ENCODE assay signal across 13 cellular contexts in genomic region chr21:43925096-43925481, GRCh38.
DNase-seq lines count a peak whose midpoint lies in the region; TF ChIP-seq lines count a peak whose summit lies in the region.
"Had no signal": no experiment of that assay in that cellular context is flagged by ENCODE, and none has a peak within 500 bp of the region (broad histone marks: within the 10 kb centered on the region; RNA-seq: fewer than 3 reads in every experiment).

No MANE protein-coding gene starts in this region.

- POLR2A ChIA-PET in MCF 10A (lab: Yijun Ruan, JAX): interaction anchor here (0.8 kb wide), 1 partner anchor 17 kb away, joined by 4 read pairs; no protein-coding TSS in a partner anchor

- H4K5ac ChIP-seq in mesendoderm (ENCODE audit: low read length): no peak overlapping the region

- H3K27me3 ChIP-seq in breast epithelium (no peaks in the 10 kb centered on the region), esophagus (ENCODE audit: control insufficient read depth in 1 of 2, insufficient read depth in 2 of 2, low read length in 2 of 2) (no peaks in the 10 kb centered on the region), mesendoderm (ENCODE audit: insufficient read depth, low read length, poor library complexity) (no peaks in the 10 kb centered on the region), tibial artery (no peaks in the 10 kb centered on the region)

- H3K27ac ChIP-seq in breast epithelium (peak overlapping the region; percentile 38 to 57), esophagus (ENCODE audit: low read depth in 2 of 2, low read length in 1 of 2) (peak overlapping the region; percentile 23 to 54), mesendoderm (ENCODE audit: low read depth, low read length) (no peak overlapping the region), tibial artery (no peak overlapping the region)

- no peak overlapping the region for H2BK5ac ChIP-seq in mesendoderm (ENCODE audit: low read length)

- no peak overlapping the region for H3K4me3 ChIP-seq in breast epithelium
- H3K4me3 ChIP-seq in esophagus (ENCODE audit: low read depth in 1 of 2, low read length in 2 of 2): no peak overlapping the region
- no peak overlapping the region for H3K4me3 ChIP-seq in mesendoderm (ENCODE audit: low read length)
- H3K4me3 ChIP-seq in tibial artery: no peak overlapping the region

- CTCF ChIA-PET in MCF 10A (lab: Yijun Ruan, JAX): no interaction called here

- TF ChIP-seq CTCF in breast epithelium (IDR thresholded peaks at IDR 0.05) (no peak), MCF 10A (IDR thresholded peaks at IDR 0.05; ENCODE audit: unreplicated experiment) (no peak), tibial artery (IDR thresholded peaks at IDR 0.05) (no peak)

- peaks cover 40% of the 10 kb centered on the region for H3K36me3 Mint-ChIP-seq in MCF 10A (ENCODE audit: insufficient read depth, unreplicated experiment)
- H3K36me3 Mint-ChIP-seq: natural killer cell had no signal

- H3K18ac ChIP-seq in mesendoderm (ENCODE audit: low read length): no peak overlapping the region

- no peak overlapping the region for H3K9ac ChIP-seq in mesendoderm (ENCODE audit: low read length)

- H2AK5ac ChIP-seq in mesendoderm (ENCODE audit: low read length): no peak overlapping the region

- no peak overlapping the region for H2BK120ac ChIP-seq in mesendoderm (ENCODE audit: low read depth, low read length)

- peaks cover 2% of the 10 kb centered on the region for H3K4me1 Mint-ChIP-seq in MCF 10A (ENCODE audit: insufficient read depth, unreplicated experiment)

- 54% methylated on average over 13 of the region's 13 CpGs for WGBS in esophagus, 2 donors
- WGBS in mesendoderm (ENCODE audit: extremely low coverage, insufficient coverage, low lambda C conversion rate): no CpG with 5 or more reads among the region's 13 CpGs

- no peaks in the 10 kb centered on the region for H3K36me3 ChIP-seq in breast epithelium
- peaks cover 3 to 6% of the 10 kb centered on the region in 2 donors for H3K36me3 ChIP-seq in esophagus (ENCODE audit: control insufficient read depth in 2 of 2, insufficient read depth in 2 of 2, low read length in 1 of 2)
- H3K36me3 ChIP-seq in mesendoderm (ENCODE audit: control insufficient read depth, insufficient read depth, low read length): no peaks in the 10 kb centered on the region
- H3K36me3 ChIP-seq in tibial artery: peaks cover 0 to 20% (median 0%) of the 10 kb centered on the region in 3 donors

- DNase-seq in breast epithelium (ENCODE audit: low spot score in 2 of 2): no peak
- DNase-seq in MCF 10A (ENCODE audit: unreplicated experiment): no peak
- peak; percentile 14 for DNase-seq in mesendoderm
- DNase-seq in COR-L47 (lab: John Stamatoyannopoulos, UW): no peak
- DNase-seq in tibial artery: no peak
- no peak for DNase-seq in 8988T
- no peak for DNase-seq in DMS153 treated with DMSO at 0.1 percent for 48 hours (lab: John Stamatoyannopoulos, UW; ENCODE audit: unreplicated experiment)
- DNase-seq: activated T-cell treated with anti-CD3 and anti-CD28 coated beads, Interleukin-2, amount 50 U/mL, for 1 hour; amniotic stem cell; foreskin fibroblast; MM.1S; natural killer cell had no signal

- no peak for TF ChIP-seq POLR2A in breast epithelium (IDR thresholded peaks at IDR 0.05)

- H3K23ac ChIP-seq in mesendoderm (ENCODE audit: low read length): peak overlapping the region; percentile 89

- no peaks in the 10 kb centered on the region for H3K9me3 Mint-ChIP-seq in MCF 10A (ENCODE audit: unreplicated experiment)
- H3K9me3 Mint-ChIP-seq: natural killer cell had no signal

- H3K4me2 ChIP-seq in mesendoderm (ENCODE audit: low read length): no peak overlapping the region

- BruUV-seq in MCF 10A (replicated peaks; lab: Mats Ljungman, UMichigan): no TSS peak

- H3K27ac Mint-ChIP-seq in MCF 10A (ENCODE audit: low read depth, unreplicated experiment): no peak overlapping the region
- H3K27ac Mint-ChIP-seq: natural killer cell had no signal

- H4K8ac ChIP-seq in mesendoderm (ENCODE audit: low read depth, low read length): no peak overlapping the region

- no peak overlapping the region for H3K4ac ChIP-seq in mesendoderm (ENCODE audit: low read depth, low read length)

- no peak overlapping the region for H2BK15ac ChIP-seq in mesendoderm (replicated peaks; ENCODE audit: low read depth)

- H3K79me1 ChIP-seq in mesendoderm (ENCODE audit: low read length): no peaks in the 10 kb centered on the region

- no peaks in the 10 kb centered on the region for H3K79me2 ChIP-seq in mesendoderm (ENCODE audit: control insufficient read depth, insufficient read depth, low read length)

- H3K4me1 ChIP-seq in breast epithelium: peaks cover 0 to 8% of the 10 kb centered on the region in 2 donors
- peaks cover 12 to 61% of the 10 kb centered on the region in 2 donors for H3K4me1 ChIP-seq in esophagus (ENCODE audit: control insufficient read depth in 2 of 2, insufficient read depth in 2 of 2, low read length in 1 of 2)
- H3K4me1 ChIP-seq in mesendoderm (ENCODE audit: control insufficient read depth, low read depth, low read length): peaks cover 16% of the 10 kb centered on the region
- peaks cover 0 to 19% (median 6%) of the 10 kb centered on the region in 4 donors for H3K4me1 ChIP-seq in tibial artery

- H3K4me3 Mint-ChIP-seq in MCF 10A (ENCODE audit: unreplicated experiment): no peak overlapping the region
- H3K4me3 Mint-ChIP-seq: natural killer cell had no signal

- no peaks in the 10 kb centered on the region for H3K9me3 ChIP-seq in breast epithelium
- no peaks in the 10 kb centered on the region for H3K9me3 ChIP-seq in esophagus (ENCODE audit: control insufficient read depth in 2 of 2, insufficient read depth in 1 of 2, low read depth in 1 of 2, low read length in 1 of 2)
- H3K9me3 ChIP-seq in tibial artery: no peaks in the 10 kb centered on the region

- H3K56ac ChIP-seq in mesendoderm (ENCODE audit: low read length): peak overlapping the region; percentile 56

- no peaks in the 10 kb centered on the region for H3K27me3 Mint-ChIP-seq in MCF 10A (ENCODE audit: insufficient read depth, unreplicated experiment)

- intact Hi-C loops in breast epithelium (cut with DNase I; ENCODE audit: low total_unique reads) (no loop called here), MCF 10A (cut with micrococcal nuclease) (no loop called here), tibial artery (cut with DNase I; ENCODE audit: low total_unique reads) (no loop called here)

Comparison
In these comparisons a context has a peak if more than half of its experiments do, and no peak if none do; other contexts are left out.
1. H3K27ac ChIP-seq: peak in breast epithelium (2 of 2) and esophagus (2 of 2); none in mesendoderm (single experiment) and tibial artery (0 of 2).